12 cellular contexts compared by ENCODE assay signal in the genomic region with DNA sequence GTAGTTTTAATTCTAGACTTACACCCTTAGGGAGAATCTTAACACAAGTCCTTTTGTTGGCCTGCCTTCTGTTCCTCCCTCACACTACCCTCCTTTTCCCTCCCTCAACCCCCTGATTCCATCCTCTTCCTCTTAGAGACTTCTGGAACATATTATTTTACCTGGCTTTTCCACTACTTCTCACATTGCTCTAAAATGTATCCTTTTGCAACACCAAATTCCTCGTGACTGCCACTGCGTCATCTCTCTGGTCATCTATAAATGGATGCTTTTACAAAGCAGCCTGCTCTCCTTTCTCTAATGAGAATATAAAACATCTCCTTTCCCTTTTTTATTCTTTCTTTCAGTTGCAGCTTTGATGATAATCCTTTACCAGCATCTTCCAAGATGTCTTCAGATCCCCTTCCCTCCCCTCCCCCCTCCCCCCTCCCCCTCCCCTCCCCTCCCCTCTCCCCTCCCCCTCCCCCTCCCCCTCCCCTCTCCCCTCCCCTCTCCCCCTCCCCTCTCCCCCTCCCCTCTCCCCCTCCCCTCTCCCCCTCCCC.
A peak's percentile ranks its signal among the peaks of the same experiment; 100 is the strongest.
DNase-seq lines count a peak whose midpoint lies in the region; ATAC-seq and TF ChIP-seq lines count a peak whose summit lies in the region.
"Had no signal": no experiment of that assay in that cellular context is flagged by ENCODE, and none has a peak within 500 bp of the region (broad histone marks: within the 10 kb centered on the region; RNA-seq: fewer than 3 reads in every experiment).

No MANE protein-coding gene starts in this region.

- H3K36me3 ChIP-seq in aorta (ENCODE audit: control insufficient read depth in 1 of 2, insufficient read depth in 2 of 2, low read length in 1 of 2), result no peaks in the 10 kb centered on the region

- DNase-seq in AG04450 (ENCODE audit: low read depth, low spot score) (no peak), GM13977 (ENCODE audit: low spot score) (peak; percentile 38), coronary artery (ENCODE audit: low spot score) (no peak), aorta (no peak)
- DNase-seq in activated naive CD8-positive, alpha-beta T cell treated with anti-CD3 and anti-CD28 coated beads, Interleukin-2, amount 10 ng/mL, durations not matched to agents 7 days and 5 days, result no peak
- DNase-seq: DMS153; NCI-H1417; stimulated activated CD8-positive, alpha-beta memory T cell treated with anti-CD3 and anti-CD28 coated beads, Interleukin-4, amount 100 ng/mL, for 48 hours had no signal

- CTCF ChIA-PET in AG04450 (lab: Charles Lee), result interaction anchor here (1.2 kb wide), 1 partner anchor 89 kb away, joined by 3 read pairs; no protein-coding TSS in a partner anchor

- H3K4me1 ChIP-seq in aorta (ENCODE audit: control insufficient read depth in 1 of 2, insufficient read depth in 2 of 2, low read length in 2 of 2), result no peaks in the 10 kb centered on the region

- peak overlapping the region; percentile 62 for H3K27ac ChIP-seq in AG04450 (ENCODE audit: low read depth, low read length)
- H3K27ac ChIP-seq in layer of hippocampus (ENCODE audit: low read depth, low read length), result peak overlapping the region; percentile 61
- no peak overlapping the region for H3K27ac ChIP-seq in coronary artery
- H3K27ac ChIP-seq in aorta (ENCODE audit: low read depth in 1 of 2, low read length in 2 of 2), result no peak overlapping the region

- no peaks in the 10 kb centered on the region for H3K27me3 Mint-ChIP-seq in activated naive CD8-positive, alpha-beta T cell treated with anti-CD3 and anti-CD28 coated beads, Interleukin-2, amount 10 ng/mL, durations not matched to agents 7 days and 5 days
- H3K27me3 Mint-ChIP-seq: progenitor cell of endocrine pancreas had no signal

- H3K4me3 ChIP-seq in AG04450 (ENCODE audit: low read depth, low read length), result no peak overlapping the region
- no peak overlapping the region for H3K4me3 ChIP-seq in coronary artery
- H3K4me3 ChIP-seq in aorta (ENCODE audit: low read length in 2 of 2), result no peak overlapping the region

- H3K27ac Mint-ChIP-seq in activated naive CD8-positive, alpha-beta T cell treated with anti-CD3 and anti-CD28 coated beads, Interleukin-2, amount 10 ng/mL, durations not matched to agents 7 days and 5 days, result peak overlapping the region; percentile 39
- H3K27ac Mint-ChIP-seq: progenitor cell of endocrine pancreas had no signal

- POLR2A ChIA-PET in AG04450 (lab: Yijun Ruan, JAX), result interaction anchor here (0.7 kb wide), 1 partner anchor 11 kb away, joined by 4 read pairs; no protein-coding TSS in a partner anchor
- POLR2A ChIA-PET in activated naive CD8-positive, alpha-beta T cell treated with anti-CD3 and anti-CD28 coated beads, Interleukin-2, amount 10 ng/mL, durations not matched to agents 7 days and 5 days (lab: Charles Lee), result interaction anchor here (1.0 kb wide), 1 partner anchor 93 kb away, joined by 3 read pairs; a partner anchor contains a TSS

- 64 to 71% methylated on average over 2 of the region's 2 CpGs for WGBS in aorta, 2 donors

- in situ Hi-C loops in GM13977 (cut with MboI; ENCODE audit: low pct_unique_long_range_greater_than_20kb, low sequenced_read_pairs, unreplicated experiment), result no loop called here

- intact Hi-C loops in aorta (cut with DNase I), result no loop called here

- H3K9me3 ChIP-seq in AG04450 (ENCODE audit: control insufficient read depth, insufficient read depth, low read length) (no peaks in the 10 kb centered on the region), aorta (ENCODE audit: control insufficient read depth, low read length) (no peaks in the 10 kb centered on the region)

- H3K4me1 Mint-ChIP-seq in activated naive CD8-positive, alpha-beta T cell treated with anti-CD3 and anti-CD28 coated beads, Interleukin-2, amount 10 ng/mL, durations not matched to agents 7 days and 5 days, result peaks cover 22% of the 10 kb centered on the region

- H3K36me3 Mint-ChIP-seq in activated naive CD8-positive, alpha-beta T cell treated with anti-CD3 and anti-CD28 coated beads, Interleukin-2, amount 10 ng/mL, durations not matched to agents 7 days and 5 days, result peaks cover 12% of the 10 kb centered on the region

- TF ChIP-seq CTCF in AG04450 (IDR thresholded peaks at IDR 0.05; ENCODE audit: low read depth, low read length) (no peak), GM13977 (IDR thresholded peaks at IDR 0.05; ENCODE audit: extremely low read depth, insufficient read depth, missing control alignments) (no peak), coronary artery (IDR thresholded peaks at IDR 0.05) (no peak)

- peak overlapping the region; percentile 12 for H3K4me3 Mint-ChIP-seq in activated naive CD8-positive, alpha-beta T cell treated with anti-CD3 and anti-CD28 coated beads, Interleukin-2, amount 10 ng/mL, durations not matched to agents 7 days and 5 days

- no peak for ATAC-seq in activated naive CD8-positive, alpha-beta T cell treated with anti-CD3 and anti-CD28 coated beads, Interleukin-2, amount 10 ng/mL, durations not matched to agents 7 days and 5 days (ENCODE audit: low read depth)
- ATAC-seq in GM21367 (IDR thresholded peaks at IDR 0.05; ENCODE audit: unreplicated experiment) (no peak), aorta (ENCODE audit: low FRiP score) (no peak), GM19395 (IDR thresholded peaks at IDR 0.05; ENCODE audit: unreplicated experiment) (no peak)

- H3K27me3 ChIP-seq in AG04450 (ENCODE audit: control insufficient read depth, insufficient read depth, low read length) (no peaks in the 10 kb centered on the region), layer of hippocampus (ENCODE audit: control insufficient read depth, insufficient read depth, low read length) (no peaks in the 10 kb centered on the region), aorta (ENCODE audit: control insufficient read depth in 1 of 2, insufficient read depth in 2 of 2, low read length in 1 of 2) (no peaks in the 10 kb centered on the region)

- H3K9me3 Mint-ChIP-seq in activated naive CD8-positive, alpha-beta T cell treated with anti-CD3 and anti-CD28 coated beads, Interleukin-2, amount 10 ng/mL, durations not matched to agents 7 days and 5 days, result no peaks in the 10 kb centered on the region

Comparison
In these comparisons a context has a peak if more than half of its experiments do, and no peak if none do; other contexts are left out.
1. H3K27ac ChIP-seq: peak in AG04450 (single experiment) and layer of hippocampus (single experiment); none in coronary artery (0 of 2) and aorta (0 of 2).